ENCODE assay signal across 1 cellular context in genomic region chr18:3508576-3509559, GRCh38.
TF ChIP-seq lines count a peak whose summit lies in the region.

No MANE protein-coding gene starts in this region.

TF ChIP-seq in HepG2, 621 proteins besides CTCF, POLR2A, EP300 and RAD21:
- TF ChIP-seq, protein P1, sequence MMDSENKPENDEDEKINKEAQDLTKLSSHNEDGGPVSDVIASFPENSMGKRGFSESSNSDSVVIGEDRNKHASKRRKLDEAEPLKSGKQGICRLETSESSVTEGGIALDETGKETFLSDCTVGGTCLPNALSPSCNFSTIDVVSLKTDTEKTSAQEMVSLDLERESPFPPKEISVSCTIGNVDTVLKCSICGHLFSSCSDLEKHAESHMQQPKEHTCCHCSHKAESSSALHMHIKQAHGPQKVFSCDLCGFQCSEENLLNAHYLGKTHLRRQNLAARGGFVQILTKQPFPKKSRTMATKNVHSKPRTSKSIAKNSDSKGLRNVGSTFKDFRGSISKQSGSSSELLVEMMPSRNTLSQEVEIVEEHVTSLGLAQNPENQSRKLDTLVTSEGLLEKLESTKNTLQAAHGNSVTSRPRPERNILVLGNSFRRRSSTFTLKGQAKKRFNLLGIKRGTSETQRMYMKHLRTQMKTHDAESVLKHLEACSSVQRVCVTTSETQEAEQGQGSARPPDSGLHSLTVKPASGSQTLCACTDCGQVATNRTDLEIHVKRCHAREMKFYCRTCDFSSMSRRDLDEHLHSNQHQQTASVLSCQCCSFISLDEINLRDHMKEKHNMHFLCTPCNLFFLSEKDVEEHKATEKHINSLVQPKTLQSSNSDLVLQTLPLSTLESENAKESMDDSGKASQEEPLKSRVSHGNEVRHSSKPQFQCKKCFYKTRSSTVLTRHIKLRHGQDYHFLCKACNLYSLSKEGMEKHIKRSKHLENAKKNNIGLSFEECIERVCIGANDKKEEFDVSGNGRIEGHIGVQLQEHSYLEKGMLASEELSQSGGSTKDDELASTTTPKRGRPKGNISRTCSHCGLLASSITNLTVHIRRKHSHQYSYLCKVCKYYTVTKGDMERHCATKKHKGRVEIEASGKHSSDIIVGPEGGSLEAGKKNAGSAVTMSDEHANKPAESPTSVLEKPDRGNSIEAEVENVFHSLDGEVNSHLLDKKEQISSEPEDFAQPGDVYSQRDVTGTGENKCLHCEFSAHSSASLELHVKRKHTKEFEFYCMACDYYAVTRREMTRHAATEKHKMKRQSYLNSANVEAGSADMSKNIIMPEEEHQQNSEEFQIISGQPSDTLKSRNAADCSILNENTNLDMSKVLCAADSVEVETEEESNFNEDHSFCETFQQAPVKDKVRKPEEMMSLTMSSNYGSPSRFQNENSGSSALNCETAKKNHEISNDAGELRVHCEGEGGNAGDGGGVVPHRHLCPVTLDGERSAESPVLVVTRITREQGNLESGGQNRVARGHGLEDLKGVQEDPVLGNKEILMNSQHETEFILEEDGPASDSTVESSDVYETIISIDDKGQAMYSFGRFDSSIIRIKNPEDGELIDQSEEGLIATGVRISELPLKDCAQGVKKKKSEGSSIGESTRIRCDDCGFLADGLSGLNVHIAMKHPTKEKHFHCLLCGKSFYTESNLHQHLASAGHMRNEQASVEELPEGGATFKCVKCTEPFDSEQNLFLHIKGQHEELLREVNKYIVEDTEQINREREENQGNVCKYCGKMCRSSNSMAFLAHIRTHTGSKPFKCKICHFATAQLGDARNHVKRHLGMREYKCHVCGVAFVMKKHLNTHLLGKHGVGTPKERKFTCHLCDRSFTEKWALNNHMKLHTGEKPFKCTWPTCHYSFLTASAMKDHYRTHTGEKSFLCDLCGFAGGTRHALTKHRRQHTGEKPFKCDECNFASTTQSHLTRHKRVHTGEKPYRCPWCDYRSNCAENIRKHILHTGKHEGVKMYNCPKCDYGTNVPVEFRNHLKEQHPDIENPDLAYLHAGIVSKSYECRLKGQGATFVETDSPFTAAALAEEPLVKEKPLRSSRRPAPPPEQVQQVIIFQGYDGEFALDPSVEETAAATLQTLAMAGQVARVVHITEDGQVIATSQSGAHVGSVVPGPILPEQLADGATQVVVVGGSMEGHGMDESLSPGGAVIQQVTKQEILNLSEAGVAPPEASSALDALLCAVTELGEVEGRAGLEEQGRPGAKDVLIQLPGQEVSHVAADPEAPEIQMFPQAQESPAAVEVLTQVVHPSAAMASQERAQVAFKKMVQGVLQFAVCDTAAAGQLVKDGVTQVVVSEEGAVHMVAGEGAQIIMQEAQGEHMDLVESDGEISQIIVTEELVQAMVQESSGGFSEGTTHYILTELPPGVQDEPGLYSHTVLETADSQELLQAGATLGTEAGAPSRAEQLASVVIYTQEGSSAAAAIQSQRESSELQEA (CRISPR knock-in tag; IDR thresholded peaks at IDR 0.05; ENCODE audit: not compliant biosample characterization), result no peak
- TF ChIP-seq, protein P2, sequence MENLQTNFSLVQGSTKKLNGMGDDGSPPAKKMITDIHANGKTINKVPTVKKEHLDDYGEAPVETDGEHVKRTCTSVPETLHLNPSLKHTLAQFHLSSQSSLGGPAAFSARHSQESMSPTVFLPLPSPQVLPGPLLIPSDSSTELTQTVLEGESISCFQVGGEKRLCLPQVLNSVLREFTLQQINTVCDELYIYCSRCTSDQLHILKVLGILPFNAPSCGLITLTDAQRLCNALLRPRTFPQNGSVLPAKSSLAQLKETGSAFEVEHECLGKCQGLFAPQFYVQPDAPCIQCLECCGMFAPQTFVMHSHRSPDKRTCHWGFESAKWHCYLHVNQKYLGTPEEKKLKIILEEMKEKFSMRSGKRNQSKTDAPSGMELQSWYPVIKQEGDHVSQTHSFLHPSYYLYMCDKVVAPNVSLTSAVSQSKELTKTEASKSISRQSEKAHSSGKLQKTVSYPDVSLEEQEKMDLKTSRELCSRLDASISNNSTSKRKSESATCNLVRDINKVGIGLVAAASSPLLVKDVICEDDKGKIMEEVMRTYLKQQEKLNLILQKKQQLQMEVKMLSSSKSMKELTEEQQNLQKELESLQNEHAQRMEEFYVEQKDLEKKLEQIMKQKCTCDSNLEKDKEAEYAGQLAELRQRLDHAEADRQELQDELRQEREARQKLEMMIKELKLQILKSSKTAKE (CRISPR knock-in tag; IDR thresholded peaks at IDR 0.05; ENCODE audit: borderline replicate concordance), result no peak
- no peak for TF ChIP-seq HNF4A (CRISPR knock-in tag; IDR thresholded peaks at IDR 0.05)
- TF ChIP-seq NCOA5 (CRISPR knock-in tag; IDR thresholded peaks at IDR 0.05), result no peak
- TF ChIP-seq ZNF253 (CRISPR knock-in tag; IDR thresholded peaks at IDR 0.05; ENCODE audit: borderline replicate concordance), result no peak
- no peak for TF ChIP-seq ZXDC (CRISPR knock-in tag; IDR thresholded peaks at IDR 0.05)
- TF ChIP-seq, protein P3, sequence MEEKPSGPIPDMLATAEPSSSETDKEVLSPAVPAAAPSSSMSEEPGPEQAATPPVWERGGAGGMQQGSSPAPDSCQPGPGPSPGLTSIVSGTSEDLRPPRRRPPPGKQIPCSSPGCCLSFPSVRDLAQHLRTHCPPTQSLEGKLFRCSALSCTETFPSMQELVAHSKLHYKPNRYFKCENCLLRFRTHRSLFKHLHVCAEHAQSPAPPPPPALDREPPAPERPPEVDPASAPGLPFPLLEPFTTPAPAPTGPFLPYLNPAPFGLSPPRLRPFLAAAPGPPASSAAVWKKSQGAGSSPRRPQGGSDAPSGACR (CRISPR knock-in tag; IDR thresholded peaks at IDR 0.05), result no peak
TF ChIP-seq in HepG2: peak in this region for 0.
